In genomic region chr19:47058621-47059020, GRCh38 we compare ENCODE assay signal across 17 cellular contexts. TPM values are rescaled to one million over a fixed set of nuclear protein-coding genes. Genes with fewer than 3 reads are reported as not detected.
"Had no signal": no experiment of that assay in that cellular context is flagged by ENCODE, and none has a peak within 500 bp of the region (broad histone marks: within the 10 kb centered on the region; RNA-seq: fewer than 3 reads in every experiment).

No MANE protein-coding gene starts in this region.

- DNase-seq: activated CD4-positive, alpha-beta T cell treated with anti-CD3 and anti-CD28 coated beads, Interleukin-2, amount 50 U/mL, for 4 hours; activated effector memory CD4-positive, alpha-beta T cell treated with anti-CD3 and anti-CD28 coated beads, Interleukin-2, amount 50 U/mL, for 16 hours; activated T-cell treated with anti-CD3 and anti-CD28 coated beads, Interleukin-2, amount 50 U/mL, for 24 hours; amniotic stem cell; dorsolateral prefrontal cortex; naive B cell; nucleus accumbens; psoas muscle; stimulated activated CD4-positive, alpha-beta T cell treated with anti-CD3 and anti-CD28 coated beads, Interleukin-2, amount 100 ng/mL, for 48 hours; stimulated activated naive CD4-positive, alpha-beta T cell treated with Interleukin-2 at 50 U/mL for 16 hours had no signal

- H3K4me3 Mint-ChIP-seq: activated T-cell treated with anti-CD3 and anti-CD28 coated beads, Interleukin-2, amount 50 U/mL, for 24 hours; naive B cell had no signal

- H3K4me1 ChIP-seq: psoas muscle, suprapubic skin had no signal

- H3K27ac Mint-ChIP-seq: activated naive CD4-positive, alpha-beta T cell treated with anti-CD3 and anti-CD28 coated beads, Interleukin-2, amount 50 U/mL, for 72 hours; activated T-cell treated with anti-CD3 and anti-CD28 coated beads, Interleukin-2, amount 50 U/mL, for 24 hours had no signal

- H3K27me3 Mint-ChIP-seq: activated T-cell treated with anti-CD3 and anti-CD28 coated beads, Interleukin-2, amount 50 U/mL, for 24 hours had no signal

- H3K9me3 ChIP-seq: psoas muscle, suprapubic skin had no signal

- H3K4me3 ChIP-seq: dorsolateral prefrontal cortex, lung, psoas muscle, suprapubic skin had no signal

- H3K27ac ChIP-seq: dorsolateral prefrontal cortex, psoas muscle, suprapubic skin had no signal

- H3K9me3 Mint-ChIP-seq: activated naive CD4-positive, alpha-beta T cell treated with anti-CD3 and anti-CD28 coated beads, Interleukin-2, amount 50 U/mL, for 72 hours; activated T-cell treated with anti-CD3 and anti-CD28 coated beads, Interleukin-2, amount 50 U/mL, for 24 hours; naive B cell had no signal

- ATAC-seq: activated CD4-positive, CD25-positive, alpha-beta regulatory T cell treated with anti-CD3 and anti-CD28 coated beads, Interleukin-2, amount 50 U/mL, for 24 hours; psoas muscle; sciatic nerve had no signal

- H3K36me3 Mint-ChIP-seq: activated naive CD4-positive, alpha-beta T cell treated with anti-CD3 and anti-CD28 coated beads, Interleukin-2, amount 50 U/mL, for 72 hours; naive B cell had no signal

- H3K27me3 ChIP-seq: dorsolateral prefrontal cortex, suprapubic skin had no signal

- FAIRE-seq: frontal cortex had no signal

RNA-seq across cellular contexts. Expression of gene NPAS1, which starts 39.0 kb away (rescaled TPM):
- total RNA-seq: ureter had no signal
